In genomic region chr11:8717544-8717875, GRCh38 we compare ENCODE assay signal across 1 cellular context.
TF ChIP-seq lines count a peak whose summit lies in the region.

No MANE protein-coding gene starts in this region.

TF ChIP-seq in IMR-90, 13 proteins besides CTCF, POLR2A, EP300 and RAD21 (continued from another document):
- no peak for TF ChIP-seq USF2 (IDR thresholded peaks at IDR 0.05; ENCODE audit: low read depth, low read length)
- no peak for TF ChIP-seq FOS (IDR thresholded peaks at IDR 0.05; ENCODE audit: low read depth, low read length)
- no peak for TF ChIP-seq ELK1 (IDR thresholded peaks at IDR 0.05; ENCODE audit: borderline replicate concordance, low read depth, low read length)
TF ChIP-seq in IMR-90: peak in this region for 0.
